22 cellular contexts compared by ENCODE assay signal in genomic region chr9:93461414-93461743, GRCh38.
"Had no signal": no experiment of that assay in that cellular context is flagged by ENCODE, and none has a peak within 500 bp of the region (broad histone marks: within the 10 kb centered on the region; RNA-seq: fewer than 3 reads in every experiment).

No MANE protein-coding gene starts in this region.

- H3K4me2 ChIP-seq: neural progenitor cell had no signal

- FAIRE-seq: keratinocyte had no signal

- H3K4me1 ChIP-seq: prostate gland had no signal

- H3K4me3 ChIP-seq: ascending aorta, coronary artery, gastrocnemius medialis, neural progenitor cell, prostate gland, right atrium auricular region, skin epidermis, stomach, thoracic aorta had no signal

- H3K36me3 ChIP-seq: ascending aorta, gastrocnemius medialis, neural progenitor cell, prostate gland, right atrium auricular region, stomach, thoracic aorta had no signal

- H3K9me3 ChIP-seq: ascending aorta, gastrocnemius medialis, prostate gland, right atrium auricular region, stomach, thoracic aorta had no signal

- H3K27me3 ChIP-seq: ascending aorta, gastrocnemius medialis, neural progenitor cell, right atrium auricular region, stomach had no signal

- DNase-seq: activated CD4-positive, alpha-beta T cell treated with anti-CD3 and anti-CD28 coated beads, Interleukin-2, amount 50 U/mL, for 1 hour; activated CD4-positive, CD25-positive, alpha-beta regulatory T cell treated with anti-CD3 and anti-CD28 coated beads, Interleukin-2, amount 50 U/mL, for 72 hours; activated CD8-positive, alpha-beta memory T cell treated with anti-CD3 and anti-CD28 coated beads, Interleukin-2, amount 50 U/mL, for 4 hours; activated effector memory CD4-positive, alpha-beta T cell treated with Interleukin-2 at 50 U/mL for 16 hours; activated naive CD4-positive, alpha-beta T cell treated with anti-CD3 and anti-CD28 coated beads, Interleukin-2, amount 10 ng/mL, durations not matched to agents 7 days and 5 days; activated naive CD8-positive, alpha-beta T cell treated with anti-CD3 and anti-CD28 coated beads, Interleukin-2, amount 50 U/mL, for 24 hours; activated T-cell treated with anti-CD3 and anti-CD28 coated beads, Interleukin-2, amount 50 U/mL, for 4 hours; gastrocnemius medialis; head of caudate nucleus; stimulated activated CD4-positive, alpha-beta T cell treated with anti-CD3 and anti-CD28 coated beads, Interleukin-15, amount 100 ng/mL, for 24 hours; stimulated activated CD4-positive, alpha-beta T cell treated with anti-CD3 and anti-CD28 coated beads, Interleukin-2, amount 100 ng/mL, for 48 hours; stomach; T-cell; T1000 had no signal

- H3K9ac ChIP-seq: neural progenitor cell had no signal

- ATAC-seq: activated naive CD8-positive, alpha-beta T cell treated with anti-CD3 and anti-CD28 coated beads, Interleukin-2, amount 50 U/mL, for 24 hours; activated T-cell treated with anti-CD3 and anti-CD28 coated beads, Interleukin-2, amount 50 U/mL, for 4 hours; gastrocnemius medialis; T-cell had no signal

- H3K27ac ChIP-seq: ascending aorta, neural progenitor cell, prostate gland, skin epidermis, thoracic aorta had no signal
